Comparison of ENCODE assay signal across 25 cellular contexts in genomic region chr13:30121244-30121643, GRCh38.
"Had no signal": no experiment of that assay in that cellular context is flagged by ENCODE, and none has a peak within 500 bp of the region (broad histone marks: within the 10 kb centered on the region; RNA-seq: fewer than 3 reads in every experiment).

No MANE protein-coding gene starts in this region.

- H3K9me3 Mint-ChIP-seq: dendritic cell treated with granulocyte-macrophage colony-stimulating factor and Interleukin-4, amounts not matched to agents 40 ng/mL and 50 ng/mL, for 4 days; effector memory CD8-positive, alpha-beta T cell; memory B cell had no signal

- H3K4me3 Mint-ChIP-seq: dendritic cell treated with granulocyte-macrophage colony-stimulating factor and Interleukin-4, amounts not matched to agents 40 ng/mL and 50 ng/mL, for 4 days; effector memory CD8-positive, alpha-beta T cell; memory B cell had no signal

- H3K27ac ChIP-seq: epithelial cell of prostate, esophagus muscularis mucosa, gastroesophageal sphincter, left ventricle myocardium inferior, lower lobe of right lung, neutrophil, psoas muscle, skin epidermis, suprapubic skin, thyroid gland, upper lobe of left lung, uterus had no signal

- ATAC-seq: gastroesophageal sphincter, left cardiac atrium, lower lobe of right lung, psoas muscle, sciatic nerve had no signal

- H3K36me3 Mint-ChIP-seq: memory B cell, naive B cell had no signal

- H3K4me3 ChIP-seq: esophagus muscularis mucosa, gastroesophageal sphincter, left ventricle myocardium inferior, lower lobe of right lung, psoas muscle, skin epidermis, suprapubic skin, thyroid gland, upper lobe of left lung, uterus had no signal

- H3K9me3 ChIP-seq: esophagus muscularis mucosa, gastroesophageal sphincter, left ventricle myocardium inferior, lower lobe of right lung, neutrophil, psoas muscle, suprapubic skin, thyroid gland, upper lobe of left lung, uterus had no signal

- DNase-seq: effector memory CD8-positive, alpha-beta T cell; foreskin fibroblast; glutamatergic neuron; kidney; left cardiac atrium; left ventricle myocardium inferior; lower lobe of right lung; midbrain; naive B cell; psoas muscle; stimulated activated CD4-positive, alpha-beta T cell treated with anti-CD3 and anti-CD28 coated beads, Interleukin-2, amount 100 ng/mL, for 24 hours; stimulated activated CD4-positive, alpha-beta T cell treated with anti-CD3 and anti-CD28 coated beads, Interleukin-4, amount 100 ng/mL, for 4 hours; stimulated activated naive CD8-positive, alpha-beta T cell treated with anti-CD3 and anti-CD28 coated beads, Interleukin-15, Interleukin-2, amounts not matched to agents 100 U/mL and 50 U/mL, for 24 hours; thyroid gland; upper lobe of left lung; uterus had no signal

- H3K36me3 ChIP-seq: esophagus muscularis mucosa, gastroesophageal sphincter, left ventricle myocardium inferior, lower lobe of right lung, neutrophil, suprapubic skin, thyroid gland, upper lobe of left lung, uterus had no signal

- H3K27ac Mint-ChIP-seq: dendritic cell treated with granulocyte-macrophage colony-stimulating factor and Interleukin-4, amounts not matched to agents 40 ng/mL and 50 ng/mL, for 4 days; effector memory CD8-positive, alpha-beta T cell; memory B cell had no signal
